In the genomic region with DNA sequence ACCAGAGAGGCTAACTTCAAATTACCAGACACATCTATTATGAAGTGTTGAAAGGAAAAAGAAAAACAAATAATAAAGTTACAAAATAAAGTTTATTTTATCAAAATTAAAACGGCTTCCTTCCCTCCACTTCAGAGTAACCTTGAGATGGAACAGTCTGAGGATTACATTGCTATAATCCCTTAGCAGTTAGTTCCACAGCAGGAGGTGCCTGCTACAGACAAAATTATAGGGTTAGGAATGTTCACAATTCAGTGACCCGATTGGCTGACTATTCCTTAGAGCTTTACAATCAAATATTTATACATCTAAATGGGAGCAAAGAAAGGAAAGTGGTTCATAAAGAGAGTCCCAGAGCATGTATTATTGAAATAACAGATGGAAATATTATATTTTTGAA, we compare ENCODE assay signal across 16 cellular contexts.
"Had no signal": no experiment of that assay in that cellular context is flagged by ENCODE, and none has a peak within 500 bp of the region (broad histone marks: within the 10 kb centered on the region; RNA-seq: fewer than 3 reads in every experiment).

No MANE protein-coding gene starts in this region.

- H3K36me3 ChIP-seq: breast epithelium had no signal

- H3K27me3 ChIP-seq: breast epithelium had no signal

- H3K27ac ChIP-seq: breast epithelium, VCaP had no signal

- DNase-seq: activated CD4-positive, alpha-beta T cell treated with anti-CD3 and anti-CD28 coated beads for 1 hour; activated CD4-positive, alpha-beta T cell treated with anti-CD3 and anti-CD28 coated beads, Interleukin-2, amount 50 U/mL, for 4 hours; activated naive CD4-positive, alpha-beta T cell; activated naive CD8-positive, alpha-beta T cell treated with anti-CD3 and anti-CD28 coated beads, Interleukin-2, amount 10 ng/mL, durations not matched to agents 7 days and 5 days; activated T-cell treated with anti-CD3 and anti-CD28 coated beads for 4 hours; anterior cingulate cortex; cerebellar nuclear complex; dermis blood vessel endothelial cell; effector memory CD8-positive, alpha-beta T cell; head of caudate nucleus; immature natural killer cell; stimulated activated CD4-positive, alpha-beta T cell treated with anti-CD3 and anti-CD28 coated beads, Interleukin-1b, Interleukin-23, amount 100 ng/mL, for 48 hours; T1000 had no signal

- H3K4me3 ChIP-seq: breast epithelium had no signal

- ATAC-seq: effector memory CD8-positive, alpha-beta T cell; stimulated activated effector memory CD8-positive, alpha-beta T cell treated with anti-CD3 and anti-CD28 coated beads, Interleukin-12 subunit alpha, Interleukin-12 subunit beta, amount 100 ng/mL, for 72 hours had no signal

- H3K4me1 ChIP-seq: breast epithelium had no signal
